Comparison of ENCODE assay signal across 9 cellular contexts in the genomic region with DNA sequence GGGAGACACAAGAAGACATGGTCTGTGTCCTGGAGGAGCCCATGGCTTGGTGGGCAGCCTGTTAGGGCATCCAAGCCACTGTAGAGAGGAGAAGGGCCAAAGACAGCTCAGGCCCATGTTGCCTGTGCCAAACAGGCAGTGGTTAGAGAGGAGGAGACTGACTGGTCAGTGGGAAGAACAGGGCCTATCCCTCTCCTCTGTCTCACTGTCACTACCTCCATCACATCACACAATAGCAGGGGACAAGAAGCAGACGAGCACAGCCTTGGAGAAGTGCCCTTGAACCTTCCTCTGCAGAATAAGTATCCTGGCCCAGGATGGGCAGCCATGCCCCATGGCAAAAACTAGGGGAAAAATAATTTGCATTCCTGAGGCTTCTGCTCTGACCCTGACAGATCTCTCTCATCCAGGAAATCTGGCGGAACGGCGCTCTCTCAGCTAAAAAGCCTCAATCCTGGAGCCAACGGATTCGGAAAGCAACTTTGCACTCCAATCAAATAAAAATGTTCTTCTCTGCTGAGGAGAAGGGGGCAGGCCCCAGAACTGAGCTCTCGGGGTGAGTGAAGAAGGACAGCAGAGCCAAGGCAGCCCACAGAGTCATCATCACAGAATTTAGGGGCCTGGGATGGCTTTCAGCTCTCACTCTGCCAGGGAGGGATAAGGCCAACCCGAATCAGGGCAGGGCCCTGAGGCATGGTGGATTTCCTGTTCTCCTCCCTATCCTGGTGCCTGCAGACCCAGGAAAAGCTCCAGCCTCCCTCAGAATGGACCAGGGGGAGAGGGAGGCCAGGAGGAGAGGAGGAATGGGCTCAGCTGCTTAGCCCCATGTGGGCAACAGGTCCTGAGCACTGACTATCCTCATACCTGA. TPM values are rescaled to one million over a fixed set of nuclear protein-coding genes. Genes with fewer than 3 reads are reported as not detected.
DNase-seq lines count a peak whose midpoint lies in the region; ATAC-seq, FAIRE-seq and TF ChIP-seq lines count a peak whose summit lies in the region.
"Had no signal": no experiment of that assay in that cellular context is flagged by ENCODE, and none has a peak within 500 bp of the region (broad histone marks: within the 10 kb centered on the region; RNA-seq: fewer than 3 reads in every experiment).

No MANE protein-coding gene starts in this region.

- H3K27me3 Mint-ChIP-seq in activated CD8-positive, alpha-beta memory T cell treated with anti-CD3 and anti-CD28 coated beads, Interleukin-2, amount 10 ng/mL, durations not matched to agents 7 days and 5 days = peaks cover 21% of the 10 kb centered on the region
- peaks cover 7% of the 10 kb centered on the region for H3K27me3 Mint-ChIP-seq in mesothelial cell of epicardium (ENCODE audit: low read depth)

- in situ Hi-C loops in transverse colon (cut with MboI; ENCODE audit: low pct_ligation_motif_present in 1 of 4, low pct_unique_long_range_greater_than_20kb in 1 of 4, low sequenced_read_pairs in 3 of 4) = loop anchor here in 2 of 4 donors (25.0 kb wide), 2 partner anchors 201 to 426 kb away; a partner anchor contains a TSS

- CTCF ChIA-PET in activated CD8-positive, alpha-beta memory T cell treated with anti-CD3 and anti-CD28 coated beads, Interleukin-2, amount 10 ng/mL, durations not matched to agents 7 days and 5 days (lab: Charles Lee) = interaction anchor here (0.7 to 1.5 kb wide), 6 partner anchors 12 to 68 kb away, joined by 3 to 8 read pairs (median 4); no protein-coding TSS in a partner anchor

- peaks cover 10% of the 10 kb centered on the region for H3K4me1 Mint-ChIP-seq in activated CD8-positive, alpha-beta memory T cell treated with anti-CD3 and anti-CD28 coated beads, Interleukin-2, amount 10 ng/mL, durations not matched to agents 7 days and 5 days
- peaks cover 41% of the 10 kb centered on the region for H3K4me1 Mint-ChIP-seq in mesothelial cell of epicardium

- TF ChIP-seq POLR2A in transverse colon (IDR thresholded peaks at IDR 0.05) = no peak
- TF ChIP-seq POLR2A in GM12892 (IDR thresholded peaks at IDR 0.05; ENCODE audit: low read depth, low read length) = no peak

- H3K36me3 Mint-ChIP-seq in activated CD8-positive, alpha-beta memory T cell treated with anti-CD3 and anti-CD28 coated beads, Interleukin-2, amount 10 ng/mL, durations not matched to agents 7 days and 5 days = no peaks in the 10 kb centered on the region
- no peaks in the 10 kb centered on the region for H3K36me3 Mint-ChIP-seq in mesothelial cell of epicardium

- DNase-seq in activated CD8-positive, alpha-beta memory T cell treated with anti-CD3 and anti-CD28 coated beads, Interleukin-2, amount 10 ng/mL, durations not matched to agents 7 days and 5 days = no peak
- DNase-seq in activated CD8-positive, alpha-beta memory T cell treated with anti-CD3 and anti-CD28 coated beads, Interleukin-2, amount 50 U/mL, for 48 hours = no peak
- peak in 4 of 61 donors; percentile 18 to 49 (median 32) for DNase-seq in caudate nucleus (lab: John Stamatoyannopoulos, UW)
- no peak for DNase-seq in mesothelial cell of epicardium (ENCODE audit: low spot score in 2 of 2, unreplicated experiment in 2 of 2)
- DNase-seq in transverse colon = no peak
- no peak for DNase-seq in GM12892 (ENCODE audit: insufficient read length)
- DNase-seq in NCI-H1105 (lab: John Stamatoyannopoulos, UW) = no peak
- no peak for DNase-seq in NCI-H774 (lab: John Stamatoyannopoulos, UW)
- DNase-seq: cortex of kidney had no signal

- TF ChIP-seq CTCF in mesothelial cell of epicardium (IDR thresholded peaks at IDR 0.05; ENCODE audit: unreplicated experiment) (no peak), transverse colon (IDR thresholded peaks at IDR 0.05) (no peak)

- peak overlapping the region; percentile 49 for H3K4me3 Mint-ChIP-seq in activated CD8-positive, alpha-beta memory T cell treated with anti-CD3 and anti-CD28 coated beads, Interleukin-2, amount 10 ng/mL, durations not matched to agents 7 days and 5 days
- H3K4me3 Mint-ChIP-seq in mesothelial cell of epicardium = peak overlapping the region; percentile 93

- peak overlapping the region; percentile 24 for H3K27ac ChIP-seq in caudate nucleus (ENCODE audit: low read depth, low read length)
- peak overlapping the region; percentile 63 to 92 (median 82) for H3K27ac ChIP-seq in transverse colon

- no peaks in the 10 kb centered on the region for H3K27me3 ChIP-seq in transverse colon

- intact Hi-C loops in transverse colon (cut with DNase I; ENCODE audit: low total_unique reads) = no loop called here

- FAIRE-seq in GM12892 (lab: Jason Lieb, UNC) = no peak

- peak overlapping the region in 3 of 4 donors; percentile 66 to 80 (median 74) for H3K4me3 ChIP-seq in transverse colon

- H3K4me1 ChIP-seq in transverse colon = peaks cover 7 to 34% (median 20%) of the 10 kb centered on the region in 4 donors

- H3K36me3 ChIP-seq in transverse colon = no peaks in the 10 kb centered on the region

- no peaks in the 10 kb centered on the region for H3K9me3 ChIP-seq in transverse colon

- ATAC-seq in activated CD8-positive, alpha-beta memory T cell treated with anti-CD3 and anti-CD28 coated beads, Interleukin-2, amount 10 ng/mL, durations not matched to agents 7 days and 5 days = no peak

- no peak for TF ChIP-seq EP300 in transverse colon (IDR thresholded peaks at IDR 0.05; ENCODE audit: low read depth)

- H3K9me3 Mint-ChIP-seq in activated CD8-positive, alpha-beta memory T cell treated with anti-CD3 and anti-CD28 coated beads, Interleukin-2, amount 10 ng/mL, durations not matched to agents 7 days and 5 days (ENCODE audit: low read depth) = no peaks in the 10 kb centered on the region
- H3K9me3 Mint-ChIP-seq in mesothelial cell of epicardium = no peaks in the 10 kb centered on the region

- 65% methylated on average over 8 of the region's 8 CpGs; no CpG with 5 or more reads in 1 of the 2 donors for WGBS in transverse colon (ENCODE audit: low coverage in 1 of 2), 2 donors

- H3K27ac Mint-ChIP-seq in activated CD8-positive, alpha-beta memory T cell treated with anti-CD3 and anti-CD28 coated beads, Interleukin-2, amount 10 ng/mL, durations not matched to agents 7 days and 5 days = no peak overlapping the region
- peak overlapping the region; percentile 64 for H3K27ac Mint-ChIP-seq in mesothelial cell of epicardium

RNA-seq across cellular contexts. Expression of a gene that starts 1.6 kb away (rescaled TPM):
- 1 to 10 TPM; 2.2 to 4.5 TPM for total RNA-seq in activated CD8-positive, alpha-beta memory T cell treated with anti-CD3 and anti-CD28 coated beads, Interleukin-2, amount 10 ng/mL, durations not matched to agents 7 days and 5 days
- 31.1 to 34.6 TPM (median 31.8 TPM) in 3 replicates for total RNA-seq in mesothelial cell of epicardium
- 1 to 10 TPM in 3 of 4 donors, not detected in 1; 3.7 to 9.8 (median 7.4) TPM for total RNA-seq in transverse colon
- polyA plus RNA-seq in GM12892 (2012; ENCODE audit: missing spikeins) = 9.7 TPM

RNA-seq across cellular contexts. Expression of a gene that starts 56.3 kb away (rescaled TPM):
- total RNA-seq in activated CD8-positive, alpha-beta memory T cell treated with anti-CD3 and anti-CD28 coated beads, Interleukin-2, amount 10 ng/mL, durations not matched to agents 7 days and 5 days = under 1 TPM in 1 of 2 experiments, not detected in 1; 0.07 TPM
- 6.8 to 7.9 TPM (median 7.2 TPM) in 3 replicates for total RNA-seq in mesothelial cell of epicardium
- total RNA-seq in transverse colon = 1 to 10 TPM in 1 of 4 donors, under 1 TPM in 2, not detected in 1; 0.14 to 4.1 (median 0.64) TPM
- polyA plus RNA-seq in GM12892 (2012; ENCODE audit: missing spikeins) = 0.81 TPM

RNA-seq across cellular contexts. Expression of a gene that starts 56.5 kb away (rescaled TPM):
- not detected for total RNA-seq in activated CD8-positive, alpha-beta memory T cell treated with anti-CD3 and anti-CD28 coated beads, Interleukin-2, amount 10 ng/mL, durations not matched to agents 7 days and 5 days
- 5.8 to 7.5 TPM (median 6.6 TPM) in 3 replicates for total RNA-seq in mesothelial cell of epicardium
- total RNA-seq in transverse colon = 1 to 10 TPM in 1 of 4 donors, not detected in 3; 1.4 TPM
- not detected for polyA plus RNA-seq in GM12892 (2012; ENCODE audit: missing spikeins)
